Comparison of ENCODE assay signal across 8 cellular contexts in the genomic region with DNA sequence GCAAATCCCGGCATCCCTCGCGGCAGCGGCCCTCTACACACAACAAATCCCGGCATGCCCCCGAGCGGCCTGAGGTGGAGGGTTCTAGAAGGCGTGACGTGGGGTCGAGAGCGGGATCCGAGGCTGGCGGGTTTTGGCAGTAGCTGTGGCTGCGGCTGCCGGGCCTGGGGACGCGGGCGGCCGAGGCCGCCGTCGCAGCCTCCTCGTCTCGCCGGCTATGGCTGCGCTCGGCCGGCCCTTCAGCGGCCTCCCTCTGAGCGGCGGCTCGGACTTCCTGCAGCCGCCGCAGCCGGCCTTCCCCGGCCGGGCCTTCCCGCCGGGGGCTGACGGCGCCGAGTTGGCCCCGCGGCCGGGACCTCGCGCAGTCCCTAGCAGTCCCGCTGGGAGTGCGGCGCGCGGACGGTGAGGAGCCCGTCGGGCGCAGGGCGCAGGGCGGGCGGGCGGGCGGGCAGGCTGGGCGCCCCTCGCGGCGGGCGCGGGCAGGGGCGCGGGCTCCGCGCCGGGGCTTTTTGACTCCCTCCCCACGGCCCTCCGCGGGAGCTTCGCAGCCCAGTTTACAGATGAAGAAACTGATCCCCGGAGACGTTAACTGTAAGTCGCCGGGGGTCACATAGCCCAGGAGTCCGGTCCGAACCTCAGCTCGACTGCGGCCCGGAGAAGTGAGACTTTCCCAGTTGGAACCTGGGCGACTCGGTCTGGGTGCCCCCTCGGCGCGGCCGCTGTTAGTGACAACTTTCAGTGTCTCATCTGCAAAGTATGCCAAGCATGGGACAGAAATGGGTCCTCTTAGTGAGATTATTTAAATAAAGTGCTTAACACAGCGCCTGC. TPM values are rescaled to one million over a fixed set of nuclear protein-coding genes. Genes with fewer than 3 reads are reported as not detected.
DNase-seq lines count a peak whose midpoint lies in the region; ATAC-seq and TF ChIP-seq lines count a peak whose summit lies in the region.

A gene with protein sequence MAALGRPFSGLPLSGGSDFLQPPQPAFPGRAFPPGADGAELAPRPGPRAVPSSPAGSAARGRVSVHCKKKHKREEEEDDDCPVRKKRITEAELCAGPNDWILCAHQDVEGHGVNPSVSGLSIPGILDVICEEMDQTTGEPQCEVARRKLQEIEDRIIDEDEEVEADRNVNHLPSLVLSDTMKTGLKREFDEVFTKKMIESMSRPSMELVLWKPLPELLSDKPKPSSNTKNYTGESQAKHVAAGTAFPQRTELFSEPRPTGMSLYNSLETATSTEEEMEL (plus strand): TSS at position 63 of the 828 bp plus-strand sequence. CDS start 155 bp downstream, at position 218.

- 0 to 1% methylated on average over 37 to 44 of the region's 92 CpGs for WGBS in lower leg skin, 2 donors

- no peaks in the 10 kb centered on the region for H3K9me3 ChIP-seq in CD8-positive, alpha-beta T cell (ENCODE audit: low read length)

- ATAC-seq in CD8-positive, alpha-beta T cell = peak; percentile 94
- peak; percentile 84 for ATAC-seq in GM19452 (IDR thresholded peaks at IDR 0.05; ENCODE audit: unreplicated experiment)

- peak within 1 kb of the TSS; percentile 94 for H3K4me3 Mint-ChIP-seq in CD8-positive, alpha-beta T cell
- peak within 1 kb of the TSS; percentile 96 for H3K4me3 Mint-ChIP-seq in activated CD4-positive, alpha-beta memory T cell treated with anti-CD3 and anti-CD28 coated beads, Interleukin-2, amount 10 ng/mL, durations not matched to agents 7 days and 5 days

- H3K4me1 Mint-ChIP-seq in CD8-positive, alpha-beta T cell (ENCODE audit: low read depth) = peaks cover 30% of the 10 kb centered on the region
- H3K4me1 Mint-ChIP-seq in activated CD4-positive, alpha-beta memory T cell treated with anti-CD3 and anti-CD28 coated beads, Interleukin-2, amount 10 ng/mL, durations not matched to agents 7 days and 5 days = peaks cover 24% of the 10 kb centered on the region

- POLR2A ChIA-PET in CD8-positive, alpha-beta T cell (lab: Charles Lee) = interaction anchor here (0.7 to 3.6 kb wide), 9 partner anchors 8 to 854 kb away, joined by 3 to 34 read pairs (median 3); partner anchors contain the start of genes PITPNB and XBP1
- POLR2A ChIA-PET in activated CD4-positive, alpha-beta memory T cell treated with anti-CD3 and anti-CD28 coated beads, Interleukin-2, amount 10 ng/mL, durations not matched to agents 7 days and 5 days (lab: Charles Lee) = interaction anchor here (0.8 to 3.3 kb wide), 16 partner anchors 12 to 854 kb away, joined by 3 to 93 read pairs (median 5); partner anchors contain the start of genes CHEK2, HSCB, PITPNB and XBP1

- no peaks in the 10 kb centered on the region for H3K9me3 Mint-ChIP-seq in CD8-positive, alpha-beta T cell
- peaks cover 6% of the 10 kb centered on the region for H3K9me3 Mint-ChIP-seq in activated CD4-positive, alpha-beta memory T cell treated with anti-CD3 and anti-CD28 coated beads, Interleukin-2, amount 10 ng/mL, durations not matched to agents 7 days and 5 days

- H3K4me3 ChIP-seq in CD8-positive, alpha-beta T cell (ENCODE audit: low read depth, low read length) = peak within 1 kb of the TSS; percentile 65
- H3K4me3 ChIP-seq in dorsolateral prefrontal cortex (peak within 1 kb of the TSS; percentile 54 to 95 (median 82)), lower leg skin (ENCODE audit: low read depth, poor library complexity, severe bottlenecking) (peak within 1 kb of the TSS; percentile 72)

- peaks cover 26% of the 10 kb centered on the region for H3K4me1 ChIP-seq in CD8-positive, alpha-beta T cell (ENCODE audit: insufficient read depth, low read length)

- intact Hi-C loops in CD8-positive, alpha-beta T cell (cut with DNase I, micrococcal nuclease) = loop anchor here (1.0 to 10.0 kb wide), 8 partner anchors 27 to 855 kb away; partner anchors contain the start of genes HSCB (in 2 of the 2), XBP1 (in 2 of the 2) and ZNRF3 (in 2 of the 2)
- intact Hi-C loops in dorsolateral prefrontal cortex (cut with DNase I) (loop anchor here (1.0 to 2.0 kb wide), 2 partner anchors 28 to 32 kb away; partner anchors contain the start of genes CHEK2 (in 2 of the 2) and XBP1 (in 2 of the 2)), lower leg skin (cut with DNase I; ENCODE audit: low total_unique reads) (no loop called here)

- DNase-seq in CD8-positive, alpha-beta T cell = peak; percentile 85 to 95 (median 91)
- peak; percentile 92 for DNase-seq in HK-2 (ENCODE audit: unreplicated experiment)
- DNase-seq in NCI-H82 (lab: John Stamatoyannopoulos, UW) = peak; percentile 96
- peak; percentile 95 for DNase-seq in activated CD4-positive, alpha-beta memory T cell treated with anti-CD3 and anti-CD28 coated beads, Interleukin-2, amount 10 ng/mL, durations not matched to agents 7 days and 5 days
- peak; percentile 96 to 97 (median 96) for DNase-seq in dorsolateral prefrontal cortex
- peak; percentile 94 to 99 for DNase-seq in lower leg skin (ENCODE audit: low spot score in 2 of 2)
- peak; percentile 91 to 92 for DNase-seq in stimulated activated CD4-positive, alpha-beta T cell treated with anti-CD3 and anti-CD28 coated beads, Interleukin-4, amount 100 ng/mL, for 4 hours

- TF ChIP-seq CTCF in CD8-positive, alpha-beta T cell (IDR thresholded peaks at IDR 0.05) = peak; percentile 31
- peak in 23 of 56 donors; percentile 4 to 51 (median 23) for TF ChIP-seq CTCF in dorsolateral prefrontal cortex (IDR thresholded peaks at IDR 0.05 in 54 of 56, conservative IDR thresholded peaks at IDR 0.05 in 2 of 56; ENCODE audit: low read depth in 1 of 56, partially characterized antibody in 56 of 56)
- no peak for TF ChIP-seq CTCF in lower leg skin (IDR thresholded peaks at IDR 0.05)

- peak within 1 kb of the TSS; percentile 68 for H3K27ac ChIP-seq in CD8-positive, alpha-beta T cell (ENCODE audit: low read depth, low read length)
- peak within 1 kb of the TSS; percentile 84 to 100 (median 98) for H3K27ac ChIP-seq in dorsolateral prefrontal cortex

- no peaks in the 10 kb centered on the region for H3K36me3 ChIP-seq in CD8-positive, alpha-beta T cell (ENCODE audit: insufficient read depth, low read length)

- no peaks in the 10 kb centered on the region for H3K27me3 Mint-ChIP-seq in CD8-positive, alpha-beta T cell (ENCODE audit: low read depth)
- H3K27me3 Mint-ChIP-seq in activated CD4-positive, alpha-beta memory T cell treated with anti-CD3 and anti-CD28 coated beads, Interleukin-2, amount 10 ng/mL, durations not matched to agents 7 days and 5 days = peaks cover 3% of the 10 kb centered on the region

- peaks cover 26% of the 10 kb centered on the region for H3K36me3 Mint-ChIP-seq in CD8-positive, alpha-beta T cell
- H3K36me3 Mint-ChIP-seq in activated CD4-positive, alpha-beta memory T cell treated with anti-CD3 and anti-CD28 coated beads, Interleukin-2, amount 10 ng/mL, durations not matched to agents 7 days and 5 days (ENCODE audit: low read depth) = peaks cover 32% of the 10 kb centered on the region

- peak within 1 kb of the TSS; percentile 94 for H3K27ac Mint-ChIP-seq in CD8-positive, alpha-beta T cell
- peak within 1 kb of the TSS; percentile 97 for H3K27ac Mint-ChIP-seq in activated CD4-positive, alpha-beta memory T cell treated with anti-CD3 and anti-CD28 coated beads, Interleukin-2, amount 10 ng/mL, durations not matched to agents 7 days and 5 days

- CTCF ChIA-PET in CD8-positive, alpha-beta T cell (lab: Charles Lee) = interaction anchor here (1.0 to 3.3 kb wide), 9 partner anchors 11 to 57 kb away, joined by 3 to 14 read pairs (median 4); no protein-coding TSS in a partner anchor
- CTCF ChIA-PET in activated CD4-positive, alpha-beta memory T cell treated with anti-CD3 and anti-CD28 coated beads, Interleukin-2, amount 10 ng/mL, durations not matched to agents 7 days and 5 days (lab: Charles Lee) = interaction anchor here (0.6 to 2.4 kb wide), 15 partner anchors 8 to 854 kb away, joined by 3 to 10 read pairs (median 3); partner anchors contain the start of genes CHEK2, HSCB and PITPNB

- TF ChIP-seq POLR2A in lower leg skin (IDR thresholded peaks at IDR 0.05) = peak in 1 of 2 donors; percentile 74

- H3K27me3 ChIP-seq in CD8-positive, alpha-beta T cell (ENCODE audit: insufficient read depth, low read length) = no peaks in the 10 kb centered on the region
- no peaks in the 10 kb centered on the region for H3K27me3 ChIP-seq in dorsolateral prefrontal cortex

RNA-seq across cellular contexts. Expression of the gene that starts here (rescaled TPM):
- total RNA-seq in CD8-positive, alpha-beta T cell = 10 to 100 TPM; 13.7 to 15.4 TPM
- total RNA-seq in activated CD4-positive, alpha-beta memory T cell treated with anti-CD3 and anti-CD28 coated beads, Interleukin-2, amount 10 ng/mL, durations not matched to agents 7 days and 5 days = 10 to 100 TPM; 33.6 to 35.2 TPM
- total RNA-seq in dorsolateral prefrontal cortex (10 to 100 TPM; 10.6 to 35.3 (median 16.8) TPM), lower leg skin (10 to 100 TPM; 15.1 to 20.8 (median 16.7) TPM)

Comparison
In these comparisons a context has a peak if more than half of its experiments do, and no peak if none do; other contexts are left out.
1. Peak in every context shown above with its lines: DNase-seq, ATAC-seq, H3K4me3 ChIP-seq and H3K27ac ChIP-seq.